ENCODE assay signal across 8 cellular contexts in genomic region chr5:142151436-142152382, GRCh38. TPM values are rescaled to one million over a fixed set of nuclear protein-coding genes. Genes with fewer than 3 reads are reported as not detected.
DNase-seq lines count a peak whose midpoint lies in the region; ATAC-seq and TF ChIP-seq lines count a peak whose summit lies in the region.

No MANE protein-coding gene starts in this region.

- no peak overlapping the region for H3K27ac ChIP-seq in effector memory CD4-positive, alpha-beta T cell (ENCODE audit: insufficient read depth, low read length, poor library complexity, severe bottlenecking)

- no peak overlapping the region for H3K4me3 ChIP-seq in effector memory CD4-positive, alpha-beta T cell (ENCODE audit: insufficient read depth, low read depth, low read length, poor library complexity, severe bottlenecking)
- no peak overlapping the region for H3K4me3 ChIP-seq in mucosa of descending colon

- DNase-seq in activated CD8-positive, alpha-beta memory T cell treated with anti-CD3 and anti-CD28 coated beads for 4 hours (ENCODE audit: low read depth in 2 of 2): peak; percentile 14 to 27
- no peak for DNase-seq in activated CD8-positive, alpha-beta memory T cell treated with anti-CD3 and anti-CD28 coated beads for 24 hours
- DNase-seq in NCI-H2196 (lab: John Stamatoyannopoulos, UW; ENCODE audit: unreplicated experiment) (peak; percentile 52), mucosa of descending colon (peak in 1 of 3 donors; percentile 86)
- peak; percentile 36 for DNase-seq in activated CD4-positive, CD25-positive, alpha-beta regulatory T cell treated with anti-CD3 and anti-CD28 coated beads, Interleukin-2, amount 50 U/mL, for 72 hours
- DNase-seq in effector memory CD4-positive, alpha-beta T cell: peak in 2 of 3 donors; percentile 16 to 43
- peak; percentile 22 for DNase-seq in stimulated activated naive CD4-positive, alpha-beta T cell treated with Interleukin-2 at 50 U/mL for 16 hours (lab: John Stamatoyannopoulos, UW)

- peak; percentile 52 for TF ChIP-seq CTCF in mucosa of descending colon (IDR thresholded peaks at IDR 0.05)

- H3K9me3 ChIP-seq in effector memory CD4-positive, alpha-beta T cell (ENCODE audit: control insufficient read depth, low read length): no peaks in the 10 kb centered on the region
- no peaks in the 10 kb centered on the region for H3K9me3 ChIP-seq in mucosa of descending colon

- peaks cover 61% of the 10 kb centered on the region for H3K36me3 ChIP-seq in effector memory CD4-positive, alpha-beta T cell (ENCODE audit: control insufficient read depth, insufficient read depth, low read length)
- H3K36me3 ChIP-seq in mucosa of descending colon (ENCODE audit: low read depth): no peaks in the 10 kb centered on the region

- ATAC-seq in mucosa of descending colon (peak; percentile 69), HG03159 (IDR thresholded peaks at IDR 0.05; ENCODE audit: unreplicated experiment) (no peak)

- intact Hi-C loops in mucosa of descending colon (cut with DNase I, micrococcal nuclease): loop anchor here (2.0 to 5.0 kb wide), 2 partner anchors 396 to 397 kb away; no protein-coding TSS in a partner anchor

- peaks cover 3% of the 10 kb centered on the region for H3K4me1 ChIP-seq in effector memory CD4-positive, alpha-beta T cell (ENCODE audit: control insufficient read depth, insufficient read depth, low read length, poor library complexity, severe bottlenecking)
- no peaks in the 10 kb centered on the region for H3K4me1 ChIP-seq in mucosa of descending colon (ENCODE audit: low read depth)

- H3K27me3 ChIP-seq in effector memory CD4-positive, alpha-beta T cell (replicated peaks; ENCODE audit: control insufficient read depth, insufficient read depth, low read length, poor library complexity, severe bottlenecking): no peaks in the 10 kb centered on the region

RNA-seq across cellular contexts. Expression of gene NDFIP1, which starts 43.1 kb away (rescaled TPM):
- 10 to 100 TPM; 45.7 to 53.2 (median 49.4) TPM for total RNA-seq in mucosa of descending colon
